In the genomic region with DNA sequence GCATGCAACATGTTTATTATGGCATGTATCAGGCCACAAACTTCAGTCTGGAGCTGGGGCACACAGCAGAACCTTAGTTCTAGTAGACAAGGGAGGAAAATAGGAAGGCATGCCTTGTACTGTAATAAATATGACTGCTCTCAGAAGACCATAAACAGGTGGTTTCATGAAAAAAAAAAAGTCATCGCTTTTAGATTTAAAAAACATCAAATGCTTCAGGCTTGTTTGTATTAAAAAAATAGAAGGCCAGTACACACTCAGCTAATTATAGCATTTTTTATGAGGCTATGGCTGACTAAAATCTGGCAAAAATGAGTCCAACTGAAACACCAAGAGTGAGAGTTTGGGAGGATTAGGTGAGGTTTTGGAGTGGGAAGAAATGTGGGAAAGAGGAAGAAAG, we compare ENCODE assay signal across 14 cellular contexts.
"Had no signal": no experiment of that assay in that cellular context is flagged by ENCODE, and none has a peak within 500 bp of the region (broad histone marks: within the 10 kb centered on the region; RNA-seq: fewer than 3 reads in every experiment).

No MANE protein-coding gene starts in this region.

- H3K36me3 Mint-ChIP-seq: mesothelial cell of epicardium had no signal

- ATAC-seq: foreskin keratinocyte, gastroesophageal sphincter, heart left ventricle, left cardiac atrium, left lung, left ventricle myocardium superior, lower lobe of right lung, mucosa of descending colon had no signal

- DNase-seq: dermis blood vessel endothelial cell; dorsolateral prefrontal cortex; effector CD4-positive, alpha-beta T cell; effector memory CD4-positive, alpha-beta T cell; foreskin keratinocyte; heart left ventricle; left cardiac atrium; left lung; left ventricle myocardium superior; lower lobe of right lung; mesenchymal stem cell; mucosa of descending colon had no signal

- H3K4me3 Mint-ChIP-seq: mesothelial cell of epicardium had no signal

- H3K27ac Mint-ChIP-seq: mesothelial cell of epicardium had no signal

- H3K4me1 Mint-ChIP-seq: mesothelial cell of epicardium had no signal
